In genomic region chr11:102495161-102496042, GRCh38 we compare ENCODE assay signal across 8 cellular contexts. TPM values are rescaled to one million over a fixed set of nuclear protein-coding genes. Genes with fewer than 3 reads are reported as not detected.
DNase-seq lines count a peak whose midpoint lies in the region; ATAC-seq, FAIRE-seq and TF ChIP-seq lines count a peak whose summit lies in the region.

No MANE protein-coding gene starts in this region.

- ATAC-seq in GM18498 (IDR thresholded peaks at IDR 0.05; ENCODE audit: unreplicated experiment) (peak; percentile 87), HG02798 (IDR thresholded peaks at IDR 0.05; ENCODE audit: poor library complexity, unreplicated experiment) (peak; percentile 84)

- FAIRE-seq in islet of Langerhans (lab: Jason Lieb, UNC), result peak; percentile 91

- DNase-seq in AML-193 (lab: John Stamatoyannopoulos, UW) (peak; percentile 71 to 73), NCI-H1092 (lab: John Stamatoyannopoulos, UW) (peak; percentile 63), SK-N-DZ (ENCODE audit: low spot score) (peak; percentile 54), cardiac fibroblast (ENCODE audit: low read depth in 2 of 2) (peak; percentile 92)
- peak; percentile 38 for DNase-seq in stimulated activated CD8-positive, alpha-beta memory T cell treated with anti-CD3 and anti-CD28 coated beads, Interleukin-4, amount 100 ng/mL, for 48 hours

- peak; percentile 42 for TF ChIP-seq CTCF in cardiac fibroblast (IDR thresholded peaks at IDR 0.05; ENCODE audit: low read depth, low read length)

- H3K4me3 ChIP-seq in cardiac fibroblast (replicated peaks in 1 of 2; ENCODE audit: low read depth in 2 of 2, low read length in 2 of 2), result no peak overlapping the region

RNA-seq across cellular contexts. Expression of gene MMP7, which starts 35.1 kb away (rescaled TPM):
- not detected in 2 replicates for polyA plus RNA-seq in SK-N-DZ (2014; cell fraction: cytosol; rRNA removed)
- not detected in 2 replicates for polyA plus RNA-seq in SK-N-DZ (2014; cell fraction: nucleus; rRNA removed)

RNA-seq across cellular contexts. Expression of gene TMEM123, which starts 42.8 kb away (rescaled TPM):
- 48.5 and 50.1 TPM in 2 replicates for polyA plus RNA-seq in SK-N-DZ (2014; cell fraction: cytosol; rRNA removed)
- polyA plus RNA-seq in SK-N-DZ (2014; cell fraction: nucleus; rRNA removed), result 22.0 and 22.5 TPM in 2 replicates

Comparison
In these comparisons a context has a peak if more than half of its experiments do, and no peak if none do; other contexts are left out.
1. DNase-seq: peak in every context shown above with its lines; median percentile 92 in cardiac fibroblast; 72 in AML-193; 63 in NCI-H1092; 54 in SK-N-DZ; 38 in stimulated activated CD8-positive, alpha-beta memory T cell treated with anti-CD3 and anti-CD28 coated beads, Interleukin-4, amount 100 ng/mL, for 48 hours.